20 cellular contexts compared by ENCODE assay signal in the genomic region with DNA sequence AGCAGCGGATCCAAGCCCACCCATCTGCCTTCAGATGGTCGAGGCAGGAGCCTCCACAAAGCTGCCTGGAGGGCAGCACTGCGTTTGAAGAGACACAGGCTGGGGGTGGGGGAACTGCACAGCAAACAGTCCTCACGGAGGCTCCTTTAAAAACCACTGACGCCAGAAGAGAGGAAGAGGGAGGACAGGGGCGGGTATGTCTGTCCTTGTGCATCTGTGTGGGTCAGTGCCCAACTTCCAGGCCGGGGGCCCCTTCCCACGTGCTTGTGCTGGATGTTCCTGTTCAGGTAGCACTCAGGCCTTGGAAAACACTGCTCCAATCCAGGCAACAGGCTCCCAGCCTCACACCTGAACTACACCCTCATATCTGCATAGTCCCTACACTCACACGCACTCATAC. TPM values are rescaled to one million over a fixed set of nuclear protein-coding genes. Genes with fewer than 3 reads are reported as not detected.
DNase-seq lines count a peak whose midpoint lies in the region; ATAC-seq, FAIRE-seq and TF ChIP-seq lines count a peak whose summit lies in the region.
"Had no signal": no experiment of that assay in that cellular context is flagged by ENCODE, and none has a peak within 500 bp of the region (broad histone marks: within the 10 kb centered on the region; RNA-seq: fewer than 3 reads in every experiment).

No MANE protein-coding gene starts in this region.

- no peak overlapping the region for H3K4me3 ChIP-seq in A673 (ENCODE audit: low read depth, low read length, poor library complexity, severe bottlenecking)
- peak overlapping the region in 8 of 59 donors; percentile 8 to 31 (median 14) for H3K4me3 ChIP-seq in dorsolateral prefrontal cortex
- no peak overlapping the region for H3K4me3 ChIP-seq in rectal smooth muscle tissue (ENCODE audit: low read length)

- H3K27ac ChIP-seq in A673 (ENCODE audit: low read depth, low read length, poor library complexity, severe bottlenecking) (peak overlapping the region; percentile 30), KOPT-K1 (ENCODE audit: low read depth, low read length, poor library complexity, severe bottlenecking) (peak overlapping the region; percentile 13), dorsolateral prefrontal cortex (peak overlapping the region in 37 of 59 donors; percentile 8 to 95 (median 51)), rectal smooth muscle tissue (ENCODE audit: low read depth, low read length) (peak overlapping the region; percentile 40)
- H3K27ac ChIP-seq: epithelial cell of prostate had no signal

- H3K36me3 ChIP-seq in A673 (ENCODE audit: insufficient read depth, low read length, poor library complexity, severe bottlenecking) (no peaks in the 10 kb centered on the region), KOPT-K1 (ENCODE audit: insufficient read depth, low read length) (no peaks in the 10 kb centered on the region; the same call in 1 of the 2 replicates), rectal smooth muscle tissue (ENCODE audit: control insufficient read depth, insufficient read depth, low read length) (no peaks in the 10 kb centered on the region)

- DNase-seq in A673 (ENCODE audit: low spot score) (no peak), dorsolateral prefrontal cortex (no peak), frontal cortex (ENCODE audit: low spot score in 2 of 2) (no peak), left lobe of liver (ENCODE audit: low spot score) (no peak)
- DNase-seq: activated CD4-positive, alpha-beta T cell treated with anti-CD3 and anti-CD28 coated beads, Interleukin-2, amount 50 U/mL, for 4 hours; activated naive CD8-positive, alpha-beta T cell treated with anti-CD3 and anti-CD28 coated beads, Interleukin-2, amount 50 U/mL, for 24 hours; activated T-cell treated with anti-CD3 and anti-CD28 coated beads, Interleukin-2, amount 50 U/mL, for 4 hours; HCEC 1CT; KG1; left colon; naive thymus-derived CD8-positive, alpha-beta T cell; NCI-H187 treated with DMSO at 0.1 percent for 48 hours; NCI-H526; T-helper 9 cell had no signal

- CTCF ChIA-PET in A673 (lab: Charles Lee) = no interaction called here

- POLR2A ChIA-PET in A673 (lab: Charles Lee; ENCODE audit: low non-redundant PET) = interaction anchor here (0.5 kb wide), 1 partner anchor 49 kb away, joined by 13 read pairs; no protein-coding TSS in a partner anchor

- H3K9me3 ChIP-seq in A673 (ENCODE audit: low read depth, low read length, poor library complexity, severe bottlenecking) (no peaks in the 10 kb centered on the region), KOPT-K1 (ENCODE audit: insufficient read depth, low read length, poor library complexity, severe bottlenecking) (no peaks in the 10 kb centered on the region)

- intact Hi-C loops in A673 (cut with micrococcal nuclease; ENCODE audit: unreplicated experiment) = no loop called here
- intact Hi-C loops in dorsolateral prefrontal cortex (cut with DNase I) = no loop called here

- TF ChIP-seq CTCF in A673 (conservative IDR thresholded peaks at IDR 0.05; ENCODE audit: low read depth, low read length) (no peak), dorsolateral prefrontal cortex (IDR thresholded peaks at IDR 0.05 in 54 of 56, conservative IDR thresholded peaks at IDR 0.05 in 2 of 56; ENCODE audit: low read depth in 1 of 56, partially characterized antibody in 56 of 56) (no peak)

- H3K27me3 ChIP-seq in A673 (replicated peaks; ENCODE audit: insufficient read depth, low read depth, low read length, poor library complexity) = no peaks in the 10 kb centered on the region
- H3K27me3 ChIP-seq in dorsolateral prefrontal cortex = no peaks in the 10 kb centered on the region
- no peaks in the 10 kb centered on the region for H3K27me3 ChIP-seq in rectal smooth muscle tissue (ENCODE audit: control insufficient read depth, insufficient read depth, low read length)

- peaks cover 84% of the 10 kb centered on the region for H3K4me1 ChIP-seq in A673 (ENCODE audit: insufficient read depth, low read length, poor library complexity, severe bottlenecking)
- H3K4me1 ChIP-seq in rectal smooth muscle tissue (ENCODE audit: control insufficient read depth, insufficient read depth, low read length) = peaks cover 89% of the 10 kb centered on the region

- H3K9ac ChIP-seq in rectal smooth muscle tissue (ENCODE audit: low read length) = no peak overlapping the region

- no peak for ATAC-seq in GM19467 (IDR thresholded peaks at IDR 0.05; ENCODE audit: unreplicated experiment)
- no peak for ATAC-seq in GM18858 (IDR thresholded peaks at IDR 0.05; ENCODE audit: unreplicated experiment)
- no peak for ATAC-seq in left lobe of liver
- ATAC-seq: activated naive CD8-positive, alpha-beta T cell treated with anti-CD3 and anti-CD28 coated beads, Interleukin-2, amount 50 U/mL, for 24 hours; activated T-cell treated with anti-CD3 and anti-CD28 coated beads, Interleukin-2, amount 50 U/mL, for 4 hours; left colon; naive thymus-derived CD8-positive, alpha-beta T cell had no signal

- no peak for FAIRE-seq in frontal cortex (lab: Jason Lieb, UNC)
- FAIRE-seq: colon had no signal

- no TSS peak for BruUV-seq in A673 (replicated peaks; lab: Mats Ljungman, UMichigan)

RNA-seq across cellular contexts. Expression of gene AHDC1, which starts 7.7 kb away (rescaled TPM):
- 33.2 and 34.2 TPM in 2 replicates for total RNA-seq in A673 (2021)
- total RNA-seq in dorsolateral prefrontal cortex = 100 to 1,000 TPM in 21 of 120 experiments, 10 to 100 TPM in 99; 57.6 to 160 (median 87.2) TPM
- 10.6 TPM for total RNA-seq in frontal cortex
- total RNA-seq in left lobe of liver = 20.0 TPM

RNA-seq across cellular contexts. Expression of gene FGR, which starts 38.7 kb away (rescaled TPM):
- total RNA-seq in A673 (2021) = not detected in 2 replicates
- 10 to 100 TPM in 19 of 120 experiments, 1 to 10 TPM in 101; 2.0 to 24.2 (median 6.8) TPM for total RNA-seq in dorsolateral prefrontal cortex
- total RNA-seq in frontal cortex = 0.41 TPM
- total RNA-seq in left lobe of liver = 3.0 TPM
